2 cellular contexts compared by ENCODE assay signal in genomic region chr17:48577330-48577945, GRCh38.
TF ChIP-seq lines count a peak whose summit lies in the region.

No MANE protein-coding gene starts in this region.

TF ChIP-seq in Ishikawa, 13 proteins besides CTCF, POLR2A, EP300 and RAD21:
- TF ChIP-seq YY1 (IDR thresholded peaks at IDR 0.05; ENCODE audit: low read depth), result no peak
- TF ChIP-seq TEAD4 (IDR thresholded peaks at IDR 0.05), result 0 out of 2 replicates have a peak, but pooled peaks have one; percentile 11
- TF ChIP-seq CEBPB (IDR thresholded peaks at IDR 0.05), result no peak
- TF ChIP-seq ZBTB7A (IDR thresholded peaks at IDR 0.05; ENCODE audit: low read depth), result no peak
- no peak for TF ChIP-seq FOXM1 (IDR thresholded peaks at IDR 0.05; ENCODE audit: borderline replicate concordance, low read depth)
- no peak for TF ChIP-seq TAF1 (IDR thresholded peaks at IDR 0.05; ENCODE audit: low read depth)
- TF ChIP-seq MAX (IDR thresholded peaks at IDR 0.05), result no peak
- TF ChIP-seq CREB1 (IDR thresholded peaks at IDR 0.05; ENCODE audit: low read depth), result no peak
- peak; percentile 39; the same call in 1 of the 2 replicates for TF ChIP-seq NFIC (IDR thresholded peaks at IDR 0.05)
- no peak for TF ChIP-seq USF1 (IDR thresholded peaks at IDR 0.05)
- no peak for TF ChIP-seq TCF12 (IDR thresholded peaks at IDR 0.05; ENCODE audit: low read depth)
- TF ChIP-seq EGR1 (IDR thresholded peaks at IDR 0.05), result peak; percentile 40; the same call in 1 of the 2 replicates
- TF ChIP-seq REST (IDR thresholded peaks at IDR 0.05; ENCODE audit: low read depth), result no peak

TF ChIP-seq in K562, 482 proteins besides CTCF, POLR2A, EP300 and RAD21 (continues in another document):
- TF ChIP-seq SIN3A (IDR thresholded peaks at IDR 0.05; ENCODE audit: borderline replicate concordance in 2 of 2, control insufficient read depth in 1 of 2, low read depth in 2 of 2, low read length in 2 of 2) (no peak), HLTF (IDR thresholded peaks at IDR 0.05) (no peak), ATF7 (IDR thresholded peaks at IDR 0.05) (no peak), E2F6 (IDR thresholded peaks at IDR 0.05; ENCODE audit: borderline replicate concordance in 1 of 2, extremely low read depth in 1 of 2, insufficient read depth in 1 of 2, insufficient read length in 1 of 2, low read depth in 1 of 2, low read length in 1 of 2, poor library complexity in 1 of 2, severe bottlenecking in 1 of 2) (no peak), SPI1 (IDR thresholded peaks at IDR 0.05; ENCODE audit: borderline replicate concordance, low read depth, low read length) (no peak), HEY1 (CRISPR knock-in tag; IDR thresholded peaks at IDR 0.05; ENCODE audit: borderline replicate concordance) (no peak), ZNF655 (CRISPR knock-in tag; IDR thresholded peaks at IDR 0.05) (no peak), ZSCAN29 (IDR thresholded peaks at IDR 0.05) (no peak), HNRNPLL (IDR thresholded peaks at IDR 0.05; ENCODE audit: low read depth, low read length, poor library complexity, severe bottlenecking) (no peak), ETS2 (tag; IDR thresholded peaks at IDR 0.05; ENCODE audit: borderline replicate concordance, poor library complexity, severe bottlenecking) (no peak), ZNF699 (CRISPR knock-in tag; IDR thresholded peaks at IDR 0.05; ENCODE audit: insufficient replicate concordance) (no peak), MAZ (CRISPR knock-in tag; conservative IDR thresholded peaks at IDR 0.05 in 1 of 2, IDR thresholded peaks at IDR 0.05 in 1 of 2) (no peak), BHLHE40 (IDR thresholded peaks at IDR 0.05; ENCODE audit: low read length) (peak; percentile 75), KLF10 (CRISPR knock-in tag; IDR thresholded peaks at IDR 0.05) (no peak), ZNF445 (CRISPR knock-in tag; IDR thresholded peaks at IDR 0.05; ENCODE audit: low read depth) (no peak), NR4A1 (CRISPR knock-in tag; IDR thresholded peaks at IDR 0.05) (no peak), NR4A1 (tag; IDR thresholded peaks at IDR 0.05) (no peak), ZNF174 (CRISPR knock-in tag; IDR thresholded peaks at IDR 0.05) (no peak), RBM15 (IDR thresholded peaks at IDR 0.05; ENCODE audit: insufficient read depth, low read length) (no peak), CREB3 (tag; conservative IDR thresholded peaks at IDR 0.05; ENCODE audit: low read depth) (no peak), NRF1 (conservative IDR thresholded peaks at IDR 0.05 in 1 of 2, IDR thresholded peaks at IDR 0.05 in 1 of 2) (no peak), ZBTB40 (IDR thresholded peaks at IDR 0.05) (no peak), ZBTB40 (CRISPR knock-in tag; IDR thresholded peaks at IDR 0.05) (no peak), NFXL1 (CRISPR knock-in tag; IDR thresholded peaks at IDR 0.05) (no peak), EGR1 (conservative IDR thresholded peaks at IDR 0.05) (peak; percentile 62), TAF1 (IDR thresholded peaks at IDR 0.05; ENCODE audit: control insufficient read depth, extremely low read depth, insufficient read depth, low read length, severe bottlenecking) (peak; percentile 33), DPF2 (IDR thresholded peaks at IDR 0.05) (0 out of 2 replicates have a peak, but pooled peaks have one; percentile 16), RBM14 (IDR thresholded peaks at IDR 0.05; ENCODE audit: borderline replicate concordance, insufficient read depth, low read depth, low read length) (no peak), FOXK1 (CRISPR knock-in tag; IDR thresholded peaks at IDR 0.05; ENCODE audit: borderline replicate concordance) (no peak), TARDBP (IDR thresholded peaks at IDR 0.05) (no peak), ZNF124 (CRISPR knock-in tag; IDR thresholded peaks at IDR 0.05) (no peak), ZNF140 (CRISPR knock-in tag; IDR thresholded peaks at IDR 0.05) (no peak), ZNF764 (CRISPR knock-in tag; IDR thresholded peaks at IDR 0.05; ENCODE audit: low read depth) (no peak), ZFX (CRISPR knock-in tag; IDR thresholded peaks at IDR 0.05) (peak; percentile 51; the same call in 1 of the 2 replicates), HBP1 (CRISPR knock-in tag; IDR thresholded peaks at IDR 0.05) (no peak), GABPB2 (CRISPR knock-in tag; conservative IDR thresholded peaks at IDR 0.05) (no peak), E2F4 (CRISPR knock-in tag; IDR thresholded peaks at IDR 0.05; ENCODE audit: low read depth) (0 out of 2 replicates have a peak, but pooled peaks have one; percentile 22), RUNX1 (IDR thresholded peaks at IDR 0.05; ENCODE audit: low read depth) (no peak), PKNOX1 (IDR thresholded peaks at IDR 0.05) (no peak)
- TF ChIP-seq, protein P1, sequence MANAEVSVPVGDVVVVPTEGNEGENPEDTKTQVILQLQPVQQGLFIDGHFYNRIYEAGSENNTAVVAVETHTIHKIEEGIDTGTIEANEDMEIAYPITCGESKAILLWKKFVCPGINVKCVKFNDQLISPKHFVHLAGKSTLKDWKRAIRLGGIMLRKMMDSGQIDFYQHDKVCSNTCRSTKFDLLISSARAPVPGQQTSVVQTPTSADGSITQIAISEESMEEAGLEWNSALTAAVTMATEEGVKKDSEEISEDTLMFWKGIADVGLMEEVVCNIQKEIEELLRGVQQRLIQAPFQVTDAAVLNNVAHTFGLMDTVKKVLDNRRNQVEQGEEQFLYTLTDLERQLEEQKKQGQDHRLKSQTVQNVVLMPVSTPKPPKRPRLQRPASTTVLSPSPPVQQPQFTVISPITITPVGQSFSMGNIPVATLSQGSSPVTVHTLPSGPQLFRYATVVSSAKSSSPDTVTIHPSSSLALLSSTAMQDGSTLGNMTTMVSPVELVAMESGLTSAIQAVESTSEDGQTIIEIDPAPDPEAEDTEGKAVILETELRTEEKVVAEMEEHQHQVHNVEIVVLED (CRISPR knock-in tag; IDR thresholded peaks at IDR 0.05), result no peak
- TF ChIP-seq, protein P2, sequence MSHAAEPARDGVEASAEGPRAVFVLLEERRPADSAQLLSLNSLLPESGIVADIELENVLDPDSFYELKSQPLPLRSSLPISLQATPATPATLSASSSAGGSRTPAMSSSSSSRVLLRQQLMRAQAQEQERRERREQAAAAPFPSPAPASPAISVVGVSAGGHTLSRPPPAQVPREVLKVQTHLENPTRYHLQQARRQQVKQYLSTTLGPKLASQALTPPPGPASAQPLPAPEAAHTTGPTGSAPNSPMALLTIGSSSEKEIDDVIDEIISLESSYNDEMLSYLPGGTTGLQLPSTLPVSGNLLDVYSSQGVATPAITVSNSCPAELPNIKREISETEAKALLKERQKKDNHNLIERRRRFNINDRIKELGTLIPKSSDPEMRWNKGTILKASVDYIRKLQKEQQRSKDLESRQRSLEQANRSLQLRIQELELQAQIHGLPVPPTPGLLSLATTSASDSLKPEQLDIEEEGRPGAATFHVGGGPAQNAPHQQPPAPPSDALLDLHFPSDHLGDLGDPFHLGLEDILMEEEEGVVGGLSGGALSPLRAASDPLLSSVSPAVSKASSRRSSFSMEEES (CRISPR knock-in tag; IDR thresholded peaks at IDR 0.05), result no peak
